Comparison of ENCODE assay signal across 1 cellular context in genomic region chr19:50975766-50976165, GRCh38.
TF ChIP-seq lines count a peak whose summit lies in the region.

No MANE protein-coding gene starts in this region.

TF ChIP-seq in WTC11, 78 proteins besides CTCF, POLR2A, EP300 and RAD21:
- no peak for TF ChIP-seq ZNF512 (CRISPR knock-in tag; IDR thresholded peaks at IDR 0.05; ENCODE audit: borderline replicate concordance)
- no peak for TF ChIP-seq SOX15 (CRISPR knock-in tag; IDR thresholded peaks at IDR 0.05)
- no peak for TF ChIP-seq TCF7 (CRISPR knock-in tag; IDR thresholded peaks at IDR 0.05; ENCODE audit: low read depth)
- TF ChIP-seq ARID4B (CRISPR knock-in tag; IDR thresholded peaks at IDR 0.05; ENCODE audit: borderline replicate concordance): no peak
- TF ChIP-seq ESRRA (CRISPR knock-in tag; IDR thresholded peaks at IDR 0.05; ENCODE audit: borderline replicate concordance): no peak
- no peak for TF ChIP-seq ATF1 (CRISPR knock-in tag; IDR thresholded peaks at IDR 0.05)
- no peak for TF ChIP-seq USF1 (CRISPR knock-in tag; IDR thresholded peaks at IDR 0.05)
- no peak for TF ChIP-seq ZNF423 (CRISPR knock-in tag; IDR thresholded peaks at IDR 0.05)
- no peak for TF ChIP-seq NFE2L1 (CRISPR knock-in tag; IDR thresholded peaks at IDR 0.05)
- no peak for TF ChIP-seq JUN (CRISPR knock-in tag; IDR thresholded peaks at IDR 0.05)
- TF ChIP-seq FOXK1 (CRISPR knock-in tag; IDR thresholded peaks at IDR 0.05): no peak
- no peak for TF ChIP-seq ATF6 (CRISPR knock-in tag; IDR thresholded peaks at IDR 0.05)
- no peak for TF ChIP-seq ZNF425 (CRISPR knock-in tag; conservative IDR thresholded peaks at IDR 0.05)
- TF ChIP-seq ZSCAN18 (CRISPR knock-in tag; IDR thresholded peaks at IDR 0.05): no peak
- TF ChIP-seq NR1H2 (CRISPR knock-in tag; IDR thresholded peaks at IDR 0.05): no peak
- no peak for TF ChIP-seq MAX (CRISPR knock-in tag; IDR thresholded peaks at IDR 0.05)
- TF ChIP-seq AFF4 (CRISPR knock-in tag; IDR thresholded peaks at IDR 0.05; ENCODE audit: borderline replicate concordance): no peak
- no peak for TF ChIP-seq ZNF263 (CRISPR knock-in tag; IDR thresholded peaks at IDR 0.05; ENCODE audit: low read depth)
- TF ChIP-seq CBFB (CRISPR knock-in tag; IDR thresholded peaks at IDR 0.05; ENCODE audit: low read depth): no peak
